In the genomic region with DNA sequence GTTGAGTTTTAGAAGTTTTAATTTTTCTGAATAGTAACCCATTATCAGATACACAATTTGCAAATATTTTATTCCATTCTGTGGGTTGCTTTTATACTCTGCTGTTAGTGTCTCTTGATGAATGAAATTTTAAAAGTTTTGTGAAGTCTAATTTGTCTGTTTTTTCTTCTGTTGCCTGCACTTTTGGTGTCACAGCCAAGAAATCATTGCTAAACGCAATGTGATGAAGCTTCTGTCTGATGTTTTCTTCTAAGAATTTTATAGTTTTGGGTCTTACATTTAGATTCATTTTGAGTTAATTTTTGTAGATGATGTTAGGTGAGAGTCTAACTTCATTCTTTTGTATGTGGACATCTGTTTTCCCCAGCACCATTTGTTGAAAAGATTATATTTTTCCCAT, we compare ENCODE assay signal across 28 cellular contexts.
"Had no signal": no experiment of that assay in that cellular context is flagged by ENCODE, and none has a peak within 500 bp of the region (broad histone marks: within the 10 kb centered on the region; RNA-seq: fewer than 3 reads in every experiment).

No MANE protein-coding gene starts in this region.

- H3K36me3 ChIP-seq: colonic mucosa, esophagus muscularis mucosa, esophagus squamous epithelium, gastrocnemius medialis, gastroesophageal sphincter, heart left ventricle, heart right ventricle had no signal

- FAIRE-seq: colon, endometrium, endothelial cell of umbilical vein, frontal cortex had no signal

- H3K27me3 ChIP-seq: colonic mucosa, foreskin keratinocyte, heart left ventricle, heart right ventricle had no signal

- ATAC-seq: effector memory CD8-positive, alpha-beta T cell; esophagus mucosa; foreskin keratinocyte; gastrocnemius medialis; gastroesophageal sphincter; heart left ventricle; heart right ventricle had no signal

- H3K9me3 ChIP-seq: colonic mucosa, esophagus squamous epithelium had no signal

- H3K27ac ChIP-seq: colonic mucosa, coronary artery, dorsolateral prefrontal cortex, epithelial cell of prostate, esophagus muscularis mucosa, esophagus squamous epithelium, foreskin keratinocyte, gastrocnemius medialis, gastroesophageal sphincter, heart left ventricle, heart right ventricle had no signal

- DNase-seq: colonic mucosa; cortex of kidney; dermis blood vessel endothelial cell; dorsolateral prefrontal cortex; effector CD4-positive, alpha-beta T cell; effector CD8-positive, alpha-beta T cell; effector memory CD4-positive, alpha-beta T cell; effector memory CD8-positive, alpha-beta T cell; endodermal cell; erythroblast; esophagus squamous epithelium; foreskin fibroblast; foreskin keratinocyte; foreskin melanocyte; gastrocnemius medialis; glutamatergic neuron; head of caudate nucleus; heart left ventricle; heart right ventricle had no signal

- H3K4me1 ChIP-seq: colonic mucosa, esophagus muscularis mucosa, esophagus squamous epithelium, foreskin keratinocyte, gastrocnemius medialis, gastroesophageal sphincter, heart left ventricle, heart right ventricle had no signal

- H3K4me3 ChIP-seq: colonic mucosa, coronary artery, dorsolateral prefrontal cortex, esophagus muscularis mucosa, esophagus squamous epithelium, gastrocnemius medialis, gastroesophageal sphincter, heart left ventricle, heart right ventricle had no signal
